13 cellular contexts compared by ENCODE assay signal in genomic region chr5:32018476-32019436, GRCh38.
DNase-seq lines count a peak whose midpoint lies in the region; TF ChIP-seq lines count a peak whose summit lies in the region.
"Had no signal": no experiment of that assay in that cellular context is flagged by ENCODE, and none has a peak within 500 bp of the region (broad histone marks: within the 10 kb centered on the region; RNA-seq: fewer than 3 reads in every experiment).

No MANE protein-coding gene starts in this region.

- in situ Hi-C loops in astrocyte of the cerebellum (cut with HindIII; ENCODE audit: low sequenced_read_pairs): no loop called here

- H3K27me3 ChIP-seq in HUES48 (ENCODE audit: control insufficient read depth, insufficient read depth, low read length) (no peaks in the 10 kb centered on the region), right atrium auricular region (no peaks in the 10 kb centered on the region), stomach smooth muscle (ENCODE audit: control insufficient read depth in 1 of 2, insufficient read depth in 2 of 2, low read length in 2 of 2) (no peaks in the 10 kb centered on the region), BE2C (no peaks in the 10 kb centered on the region)
- H3K27me3 ChIP-seq: neutrophil had no signal

- H3K9me3 ChIP-seq in HUES48 (ENCODE audit: control insufficient read depth, insufficient read depth, low read length): no peaks in the 10 kb centered on the region
- no peaks in the 10 kb centered on the region for H3K9me3 ChIP-seq in right atrium auricular region
- H3K9me3 ChIP-seq in stomach smooth muscle (ENCODE audit: control insufficient read depth in 2 of 2, low read length in 2 of 2): no peaks in the 10 kb centered on the region
- no peaks in the 10 kb centered on the region for H3K9me3 ChIP-seq in BE2C
- H3K9me3 ChIP-seq: neutrophil had no signal

- no peak for DNase-seq in astrocyte of the cerebellum (ENCODE audit: low read depth)
- DNase-seq in right atrium auricular region (ENCODE audit: low spot score): no peak
- no peak for DNase-seq in posterior vena cava (ENCODE audit: low spot score)
- DNase-seq in cortex of kidney (lab: John Stamatoyannopoulos, UW): no peak
- no peak for DNase-seq in NCI-H82 treated with DMSO at 0.1 percent for 48 hours (lab: John Stamatoyannopoulos, UW; ENCODE audit: unreplicated experiment)
- no peak for DNase-seq in BE2C
- DNase-seq: activated CD8-positive, alpha-beta memory T cell treated with anti-CD3 and anti-CD28 coated beads, Interleukin-2, amount 50 U/mL, for 48 hours; HCEC 1CT; NCI-H187 treated with DMSO at 0.1 percent for 48 hours; PC-9 had no signal

- no peak overlapping the region for H3K9ac ChIP-seq in HUES48 (ENCODE audit: low read depth, low read length)
- H3K9ac ChIP-seq in stomach smooth muscle (ENCODE audit: low read length in 2 of 2): no peak overlapping the region

- TF ChIP-seq CTCF in astrocyte of the cerebellum (IDR thresholded peaks at IDR 0.05; ENCODE audit: low read depth, low read length, missing control alignments) (no peak), right atrium auricular region (IDR thresholded peaks at IDR 0.05) (no peak), BE2C (IDR thresholded peaks at IDR 0.05; ENCODE audit: low read depth, low read length) (no peak)

- H3K27ac ChIP-seq in HUES48 (ENCODE audit: low read depth, low read length): peak overlapping the region; percentile 14
- peak overlapping the region; percentile 30 to 54 for H3K27ac ChIP-seq in right atrium auricular region
- peak overlapping the region; percentile 11 for H3K27ac ChIP-seq in stomach smooth muscle (ENCODE audit: low read length)
- H3K27ac ChIP-seq: neutrophil, PC-9 had no signal

- peaks cover 40% of the 10 kb centered on the region for H3K4me1 ChIP-seq in HUES48 (ENCODE audit: control insufficient read depth, insufficient read depth, low read length)
- peaks cover 0 to 28% of the 10 kb centered on the region in 2 donors for H3K4me1 ChIP-seq in right atrium auricular region
- peaks cover 8% of the 10 kb centered on the region for H3K4me1 ChIP-seq in stomach smooth muscle (ENCODE audit: control insufficient read depth, insufficient read depth, low read length)
- H3K4me1 ChIP-seq in BE2C: peaks cover 2% of the 10 kb centered on the region; the same call in 1 of the 2 replicates

- no peak overlapping the region for H3K4me3 ChIP-seq in HUES48 (ENCODE audit: low read depth, low read length)
- peak overlapping the region; percentile 4 for H3K4me3 ChIP-seq in astrocyte of the cerebellum (ENCODE audit: low read depth, low read length)
- peak overlapping the region in 1 of 2 donors; percentile 20 for H3K4me3 ChIP-seq in right atrium auricular region
- peak overlapping the region; percentile 38 to 55 for H3K4me3 ChIP-seq in stomach smooth muscle (ENCODE audit: low read length in 2 of 2)
- no peak overlapping the region for H3K4me3 ChIP-seq in BE2C (ENCODE audit: low read depth, low read length)
- H3K4me3 ChIP-seq: PC-9 had no signal

- H3K36me3 ChIP-seq in HUES48 (ENCODE audit: control insufficient read depth, insufficient read depth, low read length) (no peaks in the 10 kb centered on the region), right atrium auricular region (no peaks in the 10 kb centered on the region), stomach smooth muscle (ENCODE audit: control insufficient read depth in 2 of 2, insufficient read depth in 2 of 2, low read length in 2 of 2) (peaks cover 0 to under 1% of the 10 kb centered on the region in 2 donors), BE2C (no peaks in the 10 kb centered on the region)
- H3K36me3 ChIP-seq: neutrophil had no signal

- intact Hi-C loops in posterior vena cava (cut with DNase I): no loop called here

Comparison
In these comparisons a context has a peak if more than half of its experiments do, and no peak if none do; other contexts are left out.
1. H3K4me3 ChIP-seq: peak in astrocyte of the cerebellum (single experiment) and stomach smooth muscle (2 of 2); none in HUES48 (single experiment) and BE2C (single experiment).
2. Peak in every context shown above with its lines, with median percentiles within 50 percentile points of each other: H3K27ac ChIP-seq.